8 cellular contexts compared by ENCODE assay signal in genomic region chr5:140639093-140639821, GRCh38. TPM values are rescaled to one million over a fixed set of nuclear protein-coding genes. Genes with fewer than 3 reads are reported as not detected.
DNase-seq lines count a peak whose midpoint lies in the region; ATAC-seq and TF ChIP-seq lines count a peak whose summit lies in the region.

TMCO6 (plus strand) TSS chr5:140639451; CDS start chr5:140639528, 77 bp downstream.

- peak within 1 kb of the TSS; percentile 96 for H3K4me2 ChIP-seq in smooth muscle cell

- H3K27ac ChIP-seq in VCaP (peak within 1 kb of the TSS; percentile 83), breast epithelium (peak within 1 kb of the TSS; percentile 89 to 95), smooth muscle cell (ENCODE audit: low read depth) (peak within 1 kb of the TSS; percentile 43)

- peak within 1 kb of the TSS; percentile 74 to 86 (median 82) for H3K4me3 ChIP-seq in breast epithelium
- H3K4me3 ChIP-seq in smooth muscle cell: peak within 1 kb of the TSS; percentile 76

- H3K36me3 ChIP-seq in breast epithelium: no peaks in the 10 kb centered on the region
- no peaks in the 10 kb centered on the region for H3K36me3 ChIP-seq in smooth muscle cell (ENCODE audit: low read depth)

- ATAC-seq in GM18868 (IDR thresholded peaks at IDR 0.05; ENCODE audit: unreplicated experiment): peak; percentile 97
- peak; percentile 95 for ATAC-seq in HG03108 (IDR thresholded peaks at IDR 0.05; ENCODE audit: unreplicated experiment)

- H2AFZ ChIP-seq in smooth muscle cell (ENCODE audit: low read depth): peak within 1 kb of the TSS; percentile 96

- no peaks in the 10 kb centered on the region for H3F3A ChIP-seq in smooth muscle cell (ENCODE audit: low read depth)

- no peaks in the 10 kb centered on the region for H3K27me3 ChIP-seq in breast epithelium
- no peaks in the 10 kb centered on the region for H3K27me3 ChIP-seq in smooth muscle cell (ENCODE audit: low read depth)

- H3K9ac ChIP-seq in smooth muscle cell (ENCODE audit: low read depth): no peak within 1 kb of the TSS

- peak; percentile 50 for TF ChIP-seq POLR2A in breast epithelium (IDR thresholded peaks at IDR 0.05)

- WGBS in smooth muscle cell (ENCODE audit: low lambda C conversion rate): 11% methylated on average over 25 of the region's 57 CpGs

- no peaks in the 10 kb centered on the region for H3K79me2 ChIP-seq in smooth muscle cell (ENCODE audit: low read depth)

- TF ChIP-seq CTCF in VCaP (conservative IDR thresholded peaks at IDR 0.05): peak; percentile 71
- TF ChIP-seq CTCF in breast epithelium (IDR thresholded peaks at IDR 0.05): peak in 2 of 3 donors; percentile 57 to 58
- TF ChIP-seq CTCF in smooth muscle cell (IDR thresholded peaks at IDR 0.05; ENCODE audit: borderline replicate concordance, insufficient read depth, poor library complexity, severe bottlenecking): peak; percentile 37

- H4K20me1 ChIP-seq in smooth muscle cell (ENCODE audit: low read depth): no peaks in the 10 kb centered on the region

- DNase-seq in ACHN: peak; percentile 91
- DNase-seq in NCI-H2196 (lab: John Stamatoyannopoulos, UW; ENCODE audit: unreplicated experiment): peak; percentile 95
- peak; percentile 95 to 98 for DNase-seq in breast epithelium (ENCODE audit: low spot score in 2 of 2)
- peak; percentile 99 for DNase-seq in iPS-NIHi11 (ENCODE audit: low spot score)
- peak; percentile 85 for DNase-seq in smooth muscle cell (lab: John Stamatoyannopoulos, UW; ENCODE audit: unreplicated experiment)

- in situ Hi-C loops in ACHN (cut with HindIII; ENCODE audit: low pct_ligation_motif_present, low pct_unique_long_range_greater_than_20kb, low sequenced_read_pairs): no loop called here

- H3K4me1 ChIP-seq in breast epithelium: peaks cover 0 to 16% of the 10 kb centered on the region in 2 donors
- H3K4me1 ChIP-seq in smooth muscle cell (ENCODE audit: low read depth): peaks cover 4% of the 10 kb centered on the region

- H3K9me3 ChIP-seq in breast epithelium: no peaks in the 10 kb centered on the region
- H3K9me3 ChIP-seq in smooth muscle cell (replicated peaks; ENCODE audit: low read depth): no peaks in the 10 kb centered on the region

- intact Hi-C loops in breast epithelium (cut with DNase I; ENCODE audit: low total_unique reads): loop anchor here (5.0 kb wide), 1 partner anchor 82 kb away; the partner anchor contains the start of gene SRA1

RNA-seq across cellular contexts. Expression of gene TMCO6, which starts in this region (rescaled TPM):
- total RNA-seq in breast epithelium: 10 to 100 TPM; 23.0 to 45.4 (median 34.1) TPM
- total RNA-seq in smooth muscle cell: 3.3 and 11.4 TPM in 2 replicates
- 4.4 and 5.9 TPM in 2 replicates for polyA plus RNA-seq in smooth muscle cell

Comparison
In these comparisons a context has a peak if more than half of its experiments do, and no peak if none do; other contexts are left out.
1. Peak in every context shown above with its lines: DNase-seq, ATAC-seq, H3K4me3 ChIP-seq and H3K27ac ChIP-seq.